Comparison of ENCODE assay signal across 22 cellular contexts in genomic region chr4:71235321-71236206, GRCh38.
A peak's percentile ranks its signal among the peaks of the same experiment; 100 is the strongest.
DNase-seq lines count a peak whose midpoint lies in the region; ATAC-seq and TF ChIP-seq lines count a peak whose summit lies in the region.
"Had no signal": no experiment of that assay in that cellular context is flagged by ENCODE, and none has a peak within 500 bp of the region (broad histone marks: within the 10 kb centered on the region; RNA-seq: fewer than 3 reads in every experiment).

No MANE protein-coding gene starts in this region.

- H3K9me3 ChIP-seq in naive thymus-derived CD4-positive, alpha-beta T cell (ENCODE audit: control insufficient read depth in 2 of 3, low read length in 3 of 3), result no peaks in the 10 kb centered on the region
- no peaks in the 10 kb centered on the region for H3K9me3 ChIP-seq in skeletal muscle tissue (ENCODE audit: control insufficient read depth in 3 of 3, low read length in 3 of 3)
- H3K9me3 ChIP-seq: lower lobe of right lung, ovary had no signal

- peak overlapping the region; percentile 35 to 75 (median 38) for H3K9ac ChIP-seq in skeletal muscle tissue (ENCODE audit: low read depth in 1 of 3, low read length in 3 of 3)

- no peak overlapping the region for H3K4me3 ChIP-seq in naive thymus-derived CD4-positive, alpha-beta T cell (ENCODE audit: low read length)
- H3K4me3 ChIP-seq in skeletal muscle tissue (ENCODE audit: low read length in 3 of 3) (peak overlapping the region; percentile 40 to 69 (median 49)), lower leg skin (ENCODE audit: low read depth, poor library complexity, severe bottlenecking) (no peak overlapping the region), foreskin fibroblast (ENCODE audit: low read depth in 1 of 2, low read length in 2 of 2) (no peak overlapping the region)
- H3K4me3 ChIP-seq: lower lobe of right lung, ovary had no signal

- peak overlapping the region in 1 of 9 donors; percentile 63 for H3K27ac Mint-ChIP-seq in naive thymus-derived CD4-positive, alpha-beta T cell
- H3K27ac Mint-ChIP-seq: activated T-cell treated with anti-CD3 and anti-CD28 coated beads, Interleukin-2, amount 50 U/mL, for 24 hours; type B pancreatic cell had no signal

- no peaks in the 10 kb centered on the region for H3K36me3 ChIP-seq in naive thymus-derived CD4-positive, alpha-beta T cell (ENCODE audit: control insufficient read depth in 2 of 3, insufficient read depth in 3 of 3, low read length in 3 of 3)
- no peaks in the 10 kb centered on the region for H3K36me3 ChIP-seq in skeletal muscle tissue (ENCODE audit: control insufficient read depth in 3 of 3, insufficient read depth in 3 of 3, low read length in 3 of 3)
- H3K36me3 ChIP-seq: lower lobe of right lung, ovary had no signal

- no peak overlapping the region for H3K4me3 Mint-ChIP-seq in naive thymus-derived CD4-positive, alpha-beta T cell
- H3K4me3 Mint-ChIP-seq: activated T-cell treated with anti-CD3 and anti-CD28 coated beads, Interleukin-2, amount 50 U/mL, for 24 hours; stimulated activated naive CD8-positive, alpha-beta T cell treated with anti-CD3 and anti-CD28 coated beads, Interleukin-15, amount 100 ng/mL, for 72 hours; type B pancreatic cell had no signal

- 45 to 52% methylated on average over 12 of the region's 12 CpGs for WGBS in lower leg skin, 2 donors

- peaks cover 6 to 16% (median 12%) of the 10 kb centered on the region in 5 donors for H3K27me3 Mint-ChIP-seq in naive thymus-derived CD4-positive, alpha-beta T cell
- H3K27me3 Mint-ChIP-seq: activated T-cell treated with anti-CD3 and anti-CD28 coated beads, Interleukin-2, amount 50 U/mL, for 24 hours; stimulated activated naive CD8-positive, alpha-beta T cell treated with anti-CD3 and anti-CD28 coated beads, Interleukin-15, amount 100 ng/mL, for 72 hours; type B pancreatic cell had no signal

- H3K36me3 Mint-ChIP-seq in naive thymus-derived CD4-positive, alpha-beta T cell, result no peaks in the 10 kb centered on the region

- peak in 35 of 56 donors; percentile 1 to 59 (median 20) for DNase-seq in amygdala (lab: John Stamatoyannopoulos, UW)
- DNase-seq in fibroblast of peridontal ligament (ENCODE audit: extremely low read depth), result peak; percentile 20
- DNase-seq in naive thymus-derived CD4-positive, alpha-beta T cell, result no peak
- no peak for DNase-seq in lower leg skin (ENCODE audit: low spot score in 2 of 2)
- no peak for DNase-seq in MV-4-11 (lab: John Stamatoyannopoulos, UW)
- no peak for DNase-seq in foreskin fibroblast
- DNase-seq: activated CD4-positive, CD25-positive, alpha-beta regulatory T cell; activated naive CD4-positive, alpha-beta T cell treated with Interleukin-2 at 50 U/mL for 16 hours; activated T-cell treated with anti-CD3 and anti-CD28 coated beads, Interleukin-2, amount 50 U/mL, for 24 hours; aorta; DND-41; lower lobe of right lung; NCI-H1105 treated with DMSO at 0.1 percent for 48 hours; NCI-H2081 treated with DMSO at 0.1 percent for 48 hours; ovary; small intestine; stimulated activated CD4-positive, alpha-beta T cell treated with anti-CD3 and anti-CD28 coated beads, Interleukin-2, amount 100 ng/mL, for 48 hours; stimulated activated naive CD8-positive, alpha-beta T cell treated with anti-CD3 and anti-CD28 coated beads, Interleukin-15, amount 100 ng/mL, for 72 hours; T1000 had no signal

- H3K27ac ChIP-seq in naive thymus-derived CD4-positive, alpha-beta T cell (ENCODE audit: low read depth, low read length), result no peak overlapping the region
- peak overlapping the region; percentile 2 for H3K27ac ChIP-seq in skeletal muscle tissue (ENCODE audit: low read depth, low read length)
- H3K27ac ChIP-seq: lower lobe of right lung, ovary had no signal

- no peaks in the 10 kb centered on the region for H3K4me1 ChIP-seq in naive thymus-derived CD4-positive, alpha-beta T cell (ENCODE audit: control insufficient read depth in 2 of 2, insufficient read depth in 2 of 2, low read length in 2 of 2)
- peaks cover 16 to 29% (median 23%) of the 10 kb centered on the region in 3 donors for H3K4me1 ChIP-seq in skeletal muscle tissue (ENCODE audit: control insufficient read depth in 3 of 3, insufficient read depth in 3 of 3, low read length in 3 of 3)

- intact Hi-C loops in naive thymus-derived CD4-positive, alpha-beta T cell (cut with micrococcal nuclease), result no loop called here
- intact Hi-C loops in lower leg skin (cut with DNase I; ENCODE audit: low total_unique reads), result no loop called here

- no peaks in the 10 kb centered on the region for H3K9me3 Mint-ChIP-seq in naive thymus-derived CD4-positive, alpha-beta T cell
- H3K9me3 Mint-ChIP-seq: activated T-cell treated with anti-CD3 and anti-CD28 coated beads, Interleukin-2, amount 50 U/mL, for 24 hours; stimulated activated naive CD8-positive, alpha-beta T cell treated with anti-CD3 and anti-CD28 coated beads, Interleukin-15, amount 100 ng/mL, for 72 hours; type B pancreatic cell had no signal

- POLR2A ChIA-PET in naive thymus-derived CD4-positive, alpha-beta T cell (lab: Charles Lee), result no interaction called here

- ATAC-seq in naive thymus-derived CD4-positive, alpha-beta T cell, result peak; percentile 20
- ATAC-seq in GM19467 (IDR thresholded peaks at IDR 0.05; ENCODE audit: unreplicated experiment), result no peak
- ATAC-seq: lower lobe of right lung; stimulated activated naive CD8-positive, alpha-beta T cell treated with anti-CD3 and anti-CD28 coated beads, Interleukin-15, amount 100 ng/mL, for 72 hours had no signal

- no peak for TF ChIP-seq POLR2A in lower leg skin (IDR thresholded peaks at IDR 0.05)

- CTCF ChIA-PET in naive thymus-derived CD4-positive, alpha-beta T cell (lab: Charles Lee), result interaction anchor here (0.7 kb wide), 1 partner anchor 583 kb away, joined by 3 read pairs; no protein-coding TSS in a partner anchor

- no peaks in the 10 kb centered on the region for H3K27me3 ChIP-seq in naive thymus-derived CD4-positive, alpha-beta T cell (ENCODE audit: control insufficient read depth in 2 of 2, insufficient read depth in 2 of 2, low read length in 2 of 2)
- H3K27me3 ChIP-seq in skeletal muscle tissue (ENCODE audit: control insufficient read depth in 3 of 3, insufficient read depth in 3 of 3, low read length in 3 of 3), result no peaks in the 10 kb centered on the region
- H3K27me3 ChIP-seq: ovary had no signal

- TF ChIP-seq CTCF in lower leg skin (IDR thresholded peaks at IDR 0.05), result no peak
- TF ChIP-seq CTCF in foreskin fibroblast (IDR thresholded peaks at IDR 0.05; ENCODE audit: low read depth, low read length), result no peak

- H3K4me1 Mint-ChIP-seq in naive thymus-derived CD4-positive, alpha-beta T cell, result peaks cover 0 to 5% (median 0%) of the 10 kb centered on the region in 7 donors
- H3K4me1 Mint-ChIP-seq: stimulated activated naive CD8-positive, alpha-beta T cell treated with anti-CD3 and anti-CD28 coated beads, Interleukin-15, amount 100 ng/mL, for 72 hours had no signal

Comparison
In these comparisons a context has a peak if more than half of its experiments do, and no peak if none do; other contexts are left out.
1. DNase-seq: peak in amygdala (35 of 56) and fibroblast of peridontal ligament (single experiment); none in naive thymus-derived CD4-positive, alpha-beta T cell (0 of 9), lower leg skin (0 of 2), MV-4-11 (single experiment) and foreskin fibroblast (0 of 2).
2. H3K4me3 ChIP-seq: peak in skeletal muscle tissue (3 of 3); none in naive thymus-derived CD4-positive, alpha-beta T cell (single experiment), lower leg skin (single experiment) and foreskin fibroblast (0 of 2).